In genomic region chr5:108588323-108588722, GRCh38 we compare ENCODE assay signal across 26 cellular contexts.
"Had no signal": no experiment of that assay in that cellular context is flagged by ENCODE, and none has a peak within 500 bp of the region (broad histone marks: within the 10 kb centered on the region; RNA-seq: fewer than 3 reads in every experiment).

No MANE protein-coding gene starts in this region.

- H3K4me1 ChIP-seq: SJSA1 had no signal

- H3K4me3 ChIP-seq: cardiac muscle cell, PC-9, SJSA1 had no signal

- ATAC-seq: activated CD8-positive, alpha-beta T cell treated with anti-CD3 and anti-CD28 coated beads for 36 hours had no signal

- H3K27ac ChIP-seq: brain microvascular endothelial cell, cardiac muscle cell, PC-9, SJSA1 had no signal

- DNase-seq: activated CD4-positive, alpha-beta T cell treated with anti-CD3 and anti-CD28 coated beads, Interleukin-2, amount 50 U/mL, for 4 hours; activated CD8-positive, alpha-beta T cell treated with anti-CD3 and anti-CD28 coated beads for 36 hours; activated gamma-delta T cell; activated naive CD4-positive, alpha-beta T cell treated with Interleukin-2 at 50 U/mL for 16 hours; activated naive CD8-positive, alpha-beta T cell treated with anti-CD3 and anti-CD28 coated beads, Interleukin-2, amount 10 ng/mL, durations not matched to agents 7 days and 5 days; activated T-cell treated with anti-CD3 and anti-CD28 coated beads, Interleukin-2, amount 50 U/mL, for 24 hours; brain microvascular endothelial cell; Karpas-422; KBM-7; MM.1S; NCI-H1092 treated with DMSO at 0.1 percent for 48 hours; NCI-H1417; NCI-H146; NCI-H187; NCI-H2029 treated with DMSO at 0.1 percent for 48 hours; NCI-H2107; NCI-H2171; NCI-H446; NCI-H510A treated with DMSO at 0.1 percent for 48 hours; NCI-H526 treated with DMSO at 0.1 percent for 48 hours; NCI-H82; PC-9; SHP77; SK-N-SH had no signal

- H3K36me3 ChIP-seq: brain microvascular endothelial cell, cardiac muscle cell, SJSA1 had no signal

- H3K27me3 ChIP-seq: brain microvascular endothelial cell, cardiac muscle cell, SJSA1 had no signal

- H3K9me3 ChIP-seq: SK-N-SH had no signal
